In genomic region chr15:52567886-52568568, GRCh38 we compare ENCODE assay signal across 8 cellular contexts. TPM values are rescaled to one million over a fixed set of nuclear protein-coding genes. Genes with fewer than 3 reads are reported as not detected.
DNase-seq lines count a peak whose midpoint lies in the region; ATAC-seq and TF ChIP-seq lines count a peak whose summit lies in the region.

No MANE protein-coding gene starts in this region.

- H3K27ac ChIP-seq in endodermal cell (ENCODE audit: low read depth, low read length) (peak overlapping the region; percentile 95), mucosa of rectum (ENCODE audit: low read depth in 2 of 2, low read length in 2 of 2) (peak overlapping the region; percentile 95 to 96)

- ATAC-seq in stimulated activated naive CD8-positive, alpha-beta T cell treated with anti-CD3 and anti-CD28 coated beads, Interleukin-15, amount 100 ng/mL, for 72 hours: peak; percentile 65
- ATAC-seq in GM19452 (IDR thresholded peaks at IDR 0.05; ENCODE audit: unreplicated experiment): no peak

- H3K9me3 ChIP-seq in MG63: no peaks in the 10 kb centered on the region
- no peaks in the 10 kb centered on the region for H3K9me3 ChIP-seq in endodermal cell (ENCODE audit: control insufficient read depth, low read length)
- H3K9me3 ChIP-seq in mucosa of rectum (ENCODE audit: control insufficient read depth in 2 of 2, low read length in 2 of 2): no peaks in the 10 kb centered on the region

- whole genome bisulfite sequencing in endodermal cell (ENCODE audit: insufficient coverage in 1 of 2, insufficient read length in 1 of 2), 2 experiments: 0 to 2% methylated on average over 16 to 21 of the region's 21 CpGs

- H3K36me3 Mint-ChIP-seq in activated CD4-positive, alpha-beta memory T cell treated with anti-CD3 and anti-CD28 coated beads for 36 hours: peaks cover 9% of the 10 kb centered on the region
- H3K36me3 Mint-ChIP-seq in endodermal cell (ENCODE audit: low read depth): no peaks in the 10 kb centered on the region

- no peak for TF ChIP-seq CTCF in endodermal cell (conservative IDR thresholded peaks at IDR 0.05)

- H3K9ac ChIP-seq in endodermal cell (ENCODE audit: extremely low read depth, low read length, poor library complexity, severe bottlenecking) (peak overlapping the region; percentile 97), mucosa of rectum (ENCODE audit: low read depth in 1 of 2, low read length in 2 of 2) (peak overlapping the region; percentile 86 to 96)

- CTCF ChIA-PET in activated CD4-positive, alpha-beta memory T cell treated with anti-CD3 and anti-CD28 coated beads for 36 hours (lab: Charles Lee): no interaction called here

- H3K4me3 ChIP-seq in MG63 (peak overlapping the region; percentile 83), endodermal cell (ENCODE audit: low read length) (peak overlapping the region; percentile 85), mucosa of rectum (ENCODE audit: low read length in 2 of 2) (peak overlapping the region; percentile 85 to 90)

- POLR2A ChIA-PET in activated CD4-positive, alpha-beta memory T cell treated with anti-CD3 and anti-CD28 coated beads for 36 hours (lab: Charles Lee): interaction anchor here (1.7 kb wide), 2 partner anchors 8 to 10 kb away, joined by 9 to 12 read pairs; no protein-coding TSS in a partner anchor

- no peaks in the 10 kb centered on the region for H3K27me3 ChIP-seq in MG63
- H3K27me3 ChIP-seq in endodermal cell (ENCODE audit: control insufficient read depth, insufficient read depth, low read length, poor library complexity, severe bottlenecking): no peaks in the 10 kb centered on the region
- H3K27me3 ChIP-seq in mucosa of rectum (ENCODE audit: control insufficient read depth in 2 of 2, insufficient read depth in 2 of 2, low read length in 2 of 2): no peaks in the 10 kb centered on the region

- intact Hi-C loops in activated CD4-positive, alpha-beta memory T cell treated with anti-CD3 and anti-CD28 coated beads for 36 hours (cut with micrococcal nuclease): loop anchor here (1.0 kb wide), 1 partner anchor 40 kb away; the partner anchor contains the start of gene MYO5A

- H3K9me3 Mint-ChIP-seq in activated CD4-positive, alpha-beta memory T cell treated with anti-CD3 and anti-CD28 coated beads for 36 hours: no peaks in the 10 kb centered on the region
- no peaks in the 10 kb centered on the region for H3K9me3 Mint-ChIP-seq in endodermal cell
- no peaks in the 10 kb centered on the region for H3K9me3 Mint-ChIP-seq in stimulated activated naive CD8-positive, alpha-beta T cell treated with anti-CD3 and anti-CD28 coated beads, Interleukin-15, amount 100 ng/mL, for 72 hours

- peaks cover 31% of the 10 kb centered on the region for H3K36me3 ChIP-seq in MG63
- peaks cover 17% of the 10 kb centered on the region for H3K36me3 ChIP-seq in endodermal cell (ENCODE audit: control insufficient read depth, insufficient read depth, low read length)
- no peaks in the 10 kb centered on the region for H3K36me3 ChIP-seq in mucosa of rectum (ENCODE audit: control insufficient read depth in 2 of 2, insufficient read depth in 2 of 2, low read length in 2 of 2)

- in situ Hi-C loops in G401 (cut with HindIII; ENCODE audit: low sequenced_read_pairs): no loop called here

- peak overlapping the region; percentile 96 for H3K27ac Mint-ChIP-seq in activated CD4-positive, alpha-beta memory T cell treated with anti-CD3 and anti-CD28 coated beads for 36 hours
- peak overlapping the region; percentile 99 for H3K27ac Mint-ChIP-seq in endodermal cell
- H3K27ac Mint-ChIP-seq in stimulated activated naive CD8-positive, alpha-beta T cell treated with anti-CD3 and anti-CD28 coated beads, Interleukin-15, amount 100 ng/mL, for 72 hours: peak overlapping the region; percentile 99 to 100

- DNase-seq in G401 (ENCODE audit: low spot score) (peak; percentile 50), MG63 (peak; percentile 35), endodermal cell (peak; percentile 63), GOT3 (lab: John Stamatoyannopoulos, UW) (no peak)
- DNase-seq in activated CD4-positive, alpha-beta memory T cell treated with anti-CD3 and anti-CD28 coated beads for 36 hours: peak; percentile 70
- DNase-seq in stimulated activated naive CD8-positive, alpha-beta T cell treated with anti-CD3 and anti-CD28 coated beads, Interleukin-15, amount 100 ng/mL, for 72 hours: peak; percentile 40 to 59

- H3K4me1 ChIP-seq in endodermal cell (ENCODE audit: control insufficient read depth, insufficient read depth, low read length) (no peaks in the 10 kb centered on the region), mucosa of rectum (ENCODE audit: control insufficient read depth in 2 of 2, insufficient read depth in 2 of 2, low read length in 2 of 2) (peaks cover 13 to 14% of the 10 kb centered on the region in 2 donors)

- peaks cover 37% of the 10 kb centered on the region for H3K4me1 Mint-ChIP-seq in activated CD4-positive, alpha-beta memory T cell treated with anti-CD3 and anti-CD28 coated beads for 36 hours (ENCODE audit: low read depth)
- peaks cover 17% of the 10 kb centered on the region for H3K4me1 Mint-ChIP-seq in endodermal cell
- H3K4me1 Mint-ChIP-seq in stimulated activated naive CD8-positive, alpha-beta T cell treated with anti-CD3 and anti-CD28 coated beads, Interleukin-15, amount 100 ng/mL, for 72 hours: peaks cover 37% of the 10 kb centered on the region

- H3K4me3 Mint-ChIP-seq in activated CD4-positive, alpha-beta memory T cell treated with anti-CD3 and anti-CD28 coated beads for 36 hours: peak overlapping the region; percentile 98
- peak overlapping the region; percentile 98 for H3K4me3 Mint-ChIP-seq in endodermal cell
- peak overlapping the region; percentile 77 to 92 for H3K4me3 Mint-ChIP-seq in stimulated activated naive CD8-positive, alpha-beta T cell treated with anti-CD3 and anti-CD28 coated beads, Interleukin-15, amount 100 ng/mL, for 72 hours

- no peaks in the 10 kb centered on the region for H3K27me3 Mint-ChIP-seq in activated CD4-positive, alpha-beta memory T cell treated with anti-CD3 and anti-CD28 coated beads for 36 hours
- H3K27me3 Mint-ChIP-seq in endodermal cell (ENCODE audit: insufficient read depth): no peaks in the 10 kb centered on the region
- H3K27me3 Mint-ChIP-seq in stimulated activated naive CD8-positive, alpha-beta T cell treated with anti-CD3 and anti-CD28 coated beads, Interleukin-15, amount 100 ng/mL, for 72 hours: no peaks in the 10 kb centered on the region

RNA-seq across cellular contexts. Expression of gene ARPP19, which starts 0.8 kb away (rescaled TPM):
- 30.8 and 60.3 TPM in 2 replicates for total RNA-seq in G401 (2014; rRNA removed; shearing (Covaris generic))
- total RNA-seq in MG63 (2014; rRNA removed; shearing (Covaris generic); ENCODE audit: low replicate concordance): 43.1 and 105 TPM in 2 replicates
- total RNA-seq in activated CD4-positive, alpha-beta memory T cell treated with anti-CD3 and anti-CD28 coated beads for 36 hours: 100 to 1,000 TPM; 172 to 183 TPM
- total RNA-seq in endodermal cell: 100 to 1,000 TPM; 188 to 219 TPM
- 178 TPM for polyA plus RNA-seq in endodermal cell (2013, experiment 1 of 2)
- polyA plus RNA-seq in endodermal cell (2013, experiment 2 of 2): 162 TPM

RNA-seq across cellular contexts. Expression of gene MYO5A, which starts 39.3 kb away (rescaled TPM):
- total RNA-seq in G401 (2014; rRNA removed; shearing (Covaris generic)): 5.5 and 10.0 TPM in 2 replicates
- total RNA-seq in MG63 (2014; rRNA removed; shearing (Covaris generic); ENCODE audit: low replicate concordance): 8.4 and 14.5 TPM in 2 replicates
- 10 to 100 TPM; 32.4 to 37.8 TPM for total RNA-seq in activated CD4-positive, alpha-beta memory T cell treated with anti-CD3 and anti-CD28 coated beads for 36 hours
- 10 to 100 TPM; 10.0 to 13.1 TPM for total RNA-seq in endodermal cell
- polyA plus RNA-seq in endodermal cell (2013, experiment 1 of 2): 9.8 TPM
- polyA plus RNA-seq in endodermal cell (2013, experiment 2 of 2): 9.4 TPM
